Comparison of ENCODE assay signal across 8 cellular contexts in the genomic region with DNA sequence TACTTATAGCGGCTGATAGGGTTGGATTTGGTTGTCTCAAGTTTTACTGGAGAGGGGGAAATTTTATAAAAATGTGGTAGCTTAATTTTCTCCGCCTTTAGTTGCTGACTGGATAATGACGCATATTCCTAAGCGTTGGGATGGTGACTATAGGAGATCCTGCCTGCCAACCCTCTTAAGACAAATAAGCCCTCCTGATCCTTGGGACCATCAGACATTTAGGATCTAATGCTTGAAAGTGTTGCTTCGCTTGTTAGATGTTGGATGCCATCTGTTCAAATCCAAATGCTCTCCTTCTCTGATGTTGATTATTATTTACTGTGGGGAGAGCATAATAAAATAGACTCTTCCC. TPM values are rescaled to one million over a fixed set of nuclear protein-coding genes. Genes with fewer than 3 reads are reported as not detected.
DNase-seq lines count a peak whose midpoint lies in the region; ATAC-seq, FAIRE-seq and TF ChIP-seq lines count a peak whose summit lies in the region.

No MANE protein-coding gene starts in this region.

- FAIRE-seq in pancreas (lab: Jason Lieb, UNC): no peak

- H3K27me3 ChIP-seq in OCI-LY1 (ENCODE audit: insufficient read depth, low read length) (no peaks in the 10 kb centered on the region), pancreas (no peaks in the 10 kb centered on the region)

- TF ChIP-seq CTCF in OCI-LY1 (IDR thresholded peaks at IDR 0.05; ENCODE audit: low read length): no peak
- no peak for TF ChIP-seq CTCF in endothelial cell (IDR thresholded peaks at IDR 0.05; ENCODE audit: unreplicated experiment)
- TF ChIP-seq CTCF in pancreas (IDR thresholded peaks at IDR 0.05): no peak

- no peak overlapping the region for H3K27ac ChIP-seq in OCI-LY1 (ENCODE audit: low read depth, low read length, poor library complexity, severe bottlenecking)
- H3K27ac ChIP-seq in pancreas: peak overlapping the region in 3 of 4 donors; percentile 24 to 98 (median 77)

- intact Hi-C loops in pancreas (cut with DNase I): no loop called here

- H3K36me3 Mint-ChIP-seq in endothelial cell (ENCODE audit: low read depth, unreplicated experiment): peaks cover 18% of the 10 kb centered on the region

- H3K4me2 ChIP-seq in OCI-LY1 (ENCODE audit: low read length): peak overlapping the region; percentile 62; the same call in 1 of the 2 replicates

- H3K79me2 ChIP-seq in OCI-LY1 (ENCODE audit: insufficient read depth, low read length): no peaks in the 10 kb centered on the region

- H3K4me1 ChIP-seq in OCI-LY1 (ENCODE audit: insufficient read depth, low read length, severe bottlenecking) (peaks cover 15% of the 10 kb centered on the region), pancreas (peaks cover 11 to 26% (median 24%) of the 10 kb centered on the region in 3 donors)

- H3K27ac Mint-ChIP-seq in endothelial cell (ENCODE audit: unreplicated experiment): peak overlapping the region; percentile 97

- H3K4me1 Mint-ChIP-seq in endothelial cell (ENCODE audit: unreplicated experiment): peaks cover 62% of the 10 kb centered on the region

- no peak overlapping the region for H3K9ac ChIP-seq in OCI-LY1 (ENCODE audit: low read length)

- no peaks in the 10 kb centered on the region for H3K9me2 ChIP-seq in OCI-LY1 (ENCODE audit: low read depth, low read length)

- no peaks in the 10 kb centered on the region for H3K36me3 ChIP-seq in OCI-LY1 (ENCODE audit: insufficient read depth, low read length)
- no peaks in the 10 kb centered on the region for H3K36me3 ChIP-seq in pancreas

- WGBS in pancreas, 2 donors: 5 to 7% methylated on average over 5 of the region's 5 CpGs

- no peaks in the 10 kb centered on the region for H3K9me3 ChIP-seq in OCI-LY1 (ENCODE audit: low read length)
- no peaks in the 10 kb centered on the region for H3K9me3 ChIP-seq in pancreas

- H3F3A ChIP-seq in OCI-LY1 (ENCODE audit: insufficient read depth, low read length): no peaks in the 10 kb centered on the region

- H2AFZ ChIP-seq in OCI-LY1 (ENCODE audit: low read length): no peak overlapping the region

- peaks cover 33% of the 10 kb centered on the region for H3K27me3 Mint-ChIP-seq in endothelial cell (ENCODE audit: unreplicated experiment)

- ATAC-seq in pancreas (no peak), HG02852 (IDR thresholded peaks at IDR 0.05; ENCODE audit: unreplicated experiment) (no peak), GM18868 (IDR thresholded peaks at IDR 0.05; ENCODE audit: unreplicated experiment) (no peak)

- H3K9me3 Mint-ChIP-seq in endothelial cell (ENCODE audit: unreplicated experiment): no peaks in the 10 kb centered on the region

- H3K4me3 Mint-ChIP-seq in endothelial cell (ENCODE audit: unreplicated experiment): peak overlapping the region; percentile 100

- no peaks in the 10 kb centered on the region for H4K20me1 ChIP-seq in OCI-LY1 (ENCODE audit: insufficient read depth, low read length)

- peak; percentile 24 for DNase-seq in Daoy (ENCODE audit: low read depth)
- no peak for DNase-seq in endothelial cell (ENCODE audit: low spot score)
- no peak for DNase-seq in pancreas
- DNase-seq in COLO668 (lab: John Stamatoyannopoulos, UW; ENCODE audit: unreplicated experiment): no peak
- no peak for DNase-seq in activated CD8-positive, alpha-beta memory T cell treated with anti-CD3 and anti-CD28 coated beads, Interleukin-2, amount 50 U/mL, for 4 hours

- H3K4me3 ChIP-seq in OCI-LY1 (ENCODE audit: low read depth, low read length, poor library complexity, severe bottlenecking): no peak overlapping the region
- H3K4me3 ChIP-seq in pancreas: peak overlapping the region; percentile 74 to 98 (median 94)

RNA-seq across cellular contexts. Expression of a gene that starts 2.2 kb away (rescaled TPM):
- 9.1 and 12.2 TPM in 2 replicates for total RNA-seq in Daoy (2014; rRNA removed; shearing (Covaris generic))
- total RNA-seq in endothelial cell (ENCODE audit: unreplicated experiment) (108 TPM), pancreas (10 to 100 TPM; 10.9 to 27.5 (median 15.0) TPM)
- polyA plus RNA-seq in pancreas: 1 to 10 TPM; 4.3 to 8.2 TPM
